Comparison of ENCODE assay signal across 1 cellular context in the genomic region with DNA sequence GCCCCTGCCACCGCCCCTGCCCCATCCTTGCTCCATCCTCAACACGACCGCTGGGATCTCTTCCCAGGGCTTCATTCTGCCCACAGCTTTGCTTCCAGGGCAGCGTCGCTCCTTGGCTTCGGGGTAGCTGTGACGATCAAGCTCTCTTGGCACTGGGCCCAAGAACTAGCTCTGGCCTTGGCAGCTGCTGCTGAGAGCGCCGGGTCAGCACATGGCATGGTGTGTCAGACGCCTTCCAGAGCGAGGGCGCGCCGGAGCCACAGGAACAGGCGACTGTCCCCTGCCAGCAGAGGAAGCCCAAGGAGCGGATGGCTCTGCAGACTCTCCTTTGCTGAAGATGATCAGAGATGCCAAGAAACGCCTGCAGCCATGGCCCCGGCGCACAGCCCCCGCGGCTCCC.
TF ChIP-seq lines count a peak whose summit lies in the region.

No MANE protein-coding gene starts in this region.

TF ChIP-seq in GM23338, 12 proteins besides CTCF, POLR2A, EP300 and RAD21 (continued from another document):
- TF ChIP-seq POLR2AphosphoS5 (IDR thresholded peaks at IDR 0.05; ENCODE audit: low read depth) (no peak), ZNF114 (CRISPR knock-in tag; IDR thresholded peaks at IDR 0.05) (no peak)
- TF ChIP-seq, protein P1, sequence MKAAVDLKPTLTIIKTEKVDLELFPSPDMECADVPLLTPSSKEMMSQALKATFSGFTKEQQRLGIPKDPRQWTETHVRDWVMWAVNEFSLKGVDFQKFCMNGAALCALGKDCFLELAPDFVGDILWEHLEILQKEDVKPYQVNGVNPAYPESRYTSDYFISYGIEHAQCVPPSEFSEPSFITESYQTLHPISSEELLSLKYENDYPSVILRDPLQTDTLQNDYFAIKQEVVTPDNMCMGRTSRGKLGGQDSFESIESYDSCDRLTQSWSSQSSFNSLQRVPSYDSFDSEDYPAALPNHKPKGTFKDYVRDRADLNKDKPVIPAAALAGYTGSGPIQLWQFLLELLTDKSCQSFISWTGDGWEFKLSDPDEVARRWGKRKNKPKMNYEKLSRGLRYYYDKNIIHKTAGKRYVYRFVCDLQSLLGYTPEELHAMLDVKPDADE (IDR thresholded peaks at IDR 0.05), result no peak
- TF ChIP-seq, protein P2, sequence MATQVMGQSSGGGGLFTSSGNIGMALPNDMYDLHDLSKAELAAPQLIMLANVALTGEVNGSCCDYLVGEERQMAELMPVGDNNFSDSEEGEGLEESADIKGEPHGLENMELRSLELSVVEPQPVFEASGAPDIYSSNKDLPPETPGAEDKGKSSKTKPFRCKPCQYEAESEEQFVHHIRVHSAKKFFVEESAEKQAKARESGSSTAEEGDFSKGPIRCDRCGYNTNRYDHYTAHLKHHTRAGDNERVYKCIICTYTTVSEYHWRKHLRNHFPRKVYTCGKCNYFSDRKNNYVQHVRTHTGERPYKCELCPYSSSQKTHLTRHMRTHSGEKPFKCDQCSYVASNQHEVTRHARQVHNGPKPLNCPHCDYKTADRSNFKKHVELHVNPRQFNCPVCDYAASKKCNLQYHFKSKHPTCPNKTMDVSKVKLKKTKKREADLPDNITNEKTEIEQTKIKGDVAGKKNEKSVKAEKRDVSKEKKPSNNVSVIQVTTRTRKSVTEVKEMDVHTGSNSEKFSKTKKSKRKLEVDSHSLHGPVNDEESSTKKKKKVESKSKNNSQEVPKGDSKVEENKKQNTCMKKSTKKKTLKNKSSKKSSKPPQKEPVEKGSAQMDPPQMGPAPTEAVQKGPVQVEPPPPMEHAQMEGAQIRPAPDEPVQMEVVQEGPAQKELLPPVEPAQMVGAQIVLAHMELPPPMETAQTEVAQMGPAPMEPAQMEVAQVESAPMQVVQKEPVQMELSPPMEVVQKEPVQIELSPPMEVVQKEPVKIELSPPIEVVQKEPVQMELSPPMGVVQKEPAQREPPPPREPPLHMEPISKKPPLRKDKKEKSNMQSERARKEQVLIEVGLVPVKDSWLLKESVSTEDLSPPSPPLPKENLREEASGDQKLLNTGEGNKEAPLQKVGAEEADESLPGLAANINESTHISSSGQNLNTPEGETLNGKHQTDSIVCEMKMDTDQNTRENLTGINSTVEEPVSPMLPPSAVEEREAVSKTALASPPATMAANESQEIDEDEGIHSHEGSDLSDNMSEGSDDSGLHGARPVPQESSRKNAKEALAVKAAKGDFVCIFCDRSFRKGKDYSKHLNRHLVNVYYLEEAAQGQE (IDR thresholded peaks at IDR 0.05; ENCODE audit: unreplicated experiment), result no peak
TF ChIP-seq in GM23338: peak in this region for 0.
